9 cellular contexts compared by ENCODE assay signal in the genomic region with DNA sequence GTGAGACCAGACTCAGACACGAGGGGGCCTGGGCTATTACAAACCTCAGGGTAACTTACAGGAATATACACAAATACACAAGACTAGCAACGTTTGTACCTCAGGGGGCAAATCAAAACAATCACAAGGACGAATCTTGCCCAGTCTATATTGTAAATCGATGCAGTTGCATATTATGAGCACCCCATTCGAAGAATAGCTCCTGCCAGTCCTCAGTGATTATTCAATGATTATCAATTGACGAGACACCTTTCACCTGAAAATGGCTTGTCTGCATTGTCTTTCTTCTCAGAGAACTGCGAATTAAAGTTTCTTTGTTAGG. TPM values are rescaled to one million over a fixed set of nuclear protein-coding genes. Genes with fewer than 3 reads are reported as not detected.
DNase-seq lines count a peak whose midpoint lies in the region; ATAC-seq, FAIRE-seq and TF ChIP-seq lines count a peak whose summit lies in the region.
"Had no signal": no experiment of that assay in that cellular context is flagged by ENCODE, and none has a peak within 500 bp of the region (broad histone marks: within the 10 kb centered on the region; RNA-seq: fewer than 3 reads in every experiment).

No MANE protein-coding gene starts in this region.

- H3K4me1 ChIP-seq in HepG2 (ENCODE audit: insufficient read depth, low read length) (0 out of 2 replicates have a peak, but pooled peaks cover 7% of the 10 kb centered on the region), thyroid gland (peaks cover 7 to 8% of the 10 kb centered on the region in 2 donors)

- TF ChIP-seq CTCF in HepG2 (CRISPR knock-in tag; IDR thresholded peaks at IDR 0.05) = no peak
- no peak for TF ChIP-seq CTCF in thyroid gland (IDR thresholded peaks at IDR 0.05)

- TF ChIP-seq EP300 in HepG2 (IDR thresholded peaks at IDR 0.05; ENCODE audit: low read depth in 2 of 2, low read length in 2 of 2) (no peak), HepG2 (CRISPR knock-in tag; IDR thresholded peaks at IDR 0.05; ENCODE audit: borderline replicate concordance) (no peak)

- H2AFZ ChIP-seq in HepG2 (ENCODE audit: low read length) = no peak overlapping the region

- H3K4me2 ChIP-seq in HepG2 (ENCODE audit: low read depth, low read length) = peak overlapping the region; percentile 82

- H3K4me3 ChIP-seq in HepG2 (replicated peaks in 1 of 3; ENCODE audit: insufficient read depth in 1 of 3, low read depth in 2 of 3, low read length in 3 of 3) (peak overlapping the region; percentile 50 to 66 (median 55); a peak in 5 of 6 replicates), thyroid gland (replicated peaks in 1 of 3) (peak overlapping the region in 2 of 3 donors; percentile 36 to 39)

- H3K27me3 Mint-ChIP-seq in activated T-cell treated with anti-CD3 and anti-CD28 coated beads, Interleukin-2, amount 50 U/mL, for 24 hours = peaks cover 67% of the 10 kb centered on the region

- no peak for FAIRE-seq in HepG2 (lab: Jason Lieb, UNC)

- no peaks in the 10 kb centered on the region for H3K36me3 ChIP-seq in HepG2 (replicated peaks in 1 of 2; ENCODE audit: control insufficient read depth in 1 of 2, insufficient read depth in 2 of 2, low read length in 2 of 2)
- H3K36me3 ChIP-seq in thyroid gland = no peaks in the 10 kb centered on the region

- H3K27me3 ChIP-seq in HepG2 (ENCODE audit: control insufficient read depth in 1 of 2, insufficient read depth in 2 of 2, low read length in 2 of 2) (peaks cover 2 to 32% of the 10 kb centered on the region in 2 experiments; a peak in 4 of 5 replicates), thyroid gland (peaks cover 14% of the 10 kb centered on the region)

- H3K9ac ChIP-seq in HepG2 (ENCODE audit: insufficient read depth, low read depth, low read length) = no peak overlapping the region

- H3K27ac ChIP-seq in angular gyrus (ENCODE audit: low read depth, low read length) (peak overlapping the region; percentile 80), HepG2 (ENCODE audit: extremely low read length, insufficient read depth, low read length) (no peak overlapping the region), thyroid gland (no peak overlapping the region)

- POLR2A ChIA-PET in HepG2 (lab: Yijun Ruan, JAX) = no interaction called here

- no TSS peak for BruUV-seq in HepG2 (replicated peaks; lab: Mats Ljungman, UMichigan)

- WGBS in HepG2 (ENCODE audit: low lambda C conversion rate) = 15% methylated on average over 4 of the region's 7 CpGs
- 18 to 27% methylated on average over 7 of the region's 7 CpGs for WGBS in thyroid gland, 2 donors

- H3K27ac Mint-ChIP-seq in activated T-cell treated with anti-CD3 and anti-CD28 coated beads, Interleukin-2, amount 50 U/mL, for 24 hours = peak overlapping the region; percentile 71

- no peaks in the 10 kb centered on the region for H3K9me3 ChIP-seq in HepG2 (ENCODE audit: low read length)
- H3K9me3 ChIP-seq in thyroid gland = no peaks in the 10 kb centered on the region

- intact Hi-C loops in HepG2 (cut with micrococcal nuclease; ENCODE audit: unreplicated experiment) (no loop called here), thyroid gland (cut with DNase I) (no loop called here)

- no peak for TF ChIP-seq POLR2A in HepG2 (IDR thresholded peaks at IDR 0.05; ENCODE audit: insufficient read depth in 1 of 2, low read depth in 2 of 2, low read length in 2 of 2)
- no peak for TF ChIP-seq POLR2A in thyroid gland (IDR thresholded peaks at IDR 0.05)

- no peak for TF ChIP-seq RAD21 in HepG2 (CRISPR knock-in tag; IDR thresholded peaks at IDR 0.05)

- no peaks in the 10 kb centered on the region for H3K9me3 Mint-ChIP-seq in activated T-cell treated with anti-CD3 and anti-CD28 coated beads, Interleukin-2, amount 50 U/mL, for 24 hours

- no peak for DNase-seq in activated T-cell treated with anti-CD3 and anti-CD28 coated beads, Interleukin-2, amount 50 U/mL, for 24 hours
- DNase-seq in activated T-cell treated with anti-CD3 and anti-CD28 coated beads, Interleukin-2, amount 50 U/mL, for 1 hour = no peak
- DNase-seq in HepG2 (ENCODE audit: low spot score) (no peak), thyroid gland (no peak), A172 (ENCODE audit: low spot score) (no peak)
- DNase-seq: DND-41 had no signal

- no peaks in the 10 kb centered on the region for H3K36me3 Mint-ChIP-seq in activated T-cell treated with anti-CD3 and anti-CD28 coated beads, Interleukin-2, amount 50 U/mL, for 24 hours (ENCODE audit: low read depth)

- in situ Hi-C loops in HepG2 (cut with HindIII; ENCODE audit: extremely low pct_ligation_motif_present, low pct_unique_long_range_greater_than_20kb) = no loop called here

- peak overlapping the region; percentile 73 for H3K4me3 Mint-ChIP-seq in activated T-cell treated with anti-CD3 and anti-CD28 coated beads, Interleukin-2, amount 50 U/mL, for 24 hours

- peaks cover 12% of the 10 kb centered on the region for H3K4me1 Mint-ChIP-seq in activated T-cell treated with anti-CD3 and anti-CD28 coated beads, Interleukin-2, amount 50 U/mL, for 24 hours (ENCODE audit: low read depth)

- ATAC-seq in HepG2 = no peak
- ATAC-seq in GM19328 (IDR thresholded peaks at IDR 0.05; ENCODE audit: unreplicated experiment) = no peak
- ATAC-seq in GM21825 (IDR thresholded peaks at IDR 0.05; ENCODE audit: unreplicated experiment) = no peak

- H3K79me2 ChIP-seq in HepG2 (ENCODE audit: insufficient read depth, low read length) = no peaks in the 10 kb centered on the region

- no peaks in the 10 kb centered on the region for H4K20me1 ChIP-seq in HepG2 (ENCODE audit: insufficient read depth, low read length)

- CTCF ChIA-PET in HepG2 (lab: Yijun Ruan, JAX; ENCODE audit: low intra/inter-chr PET ratio, low total read pairs) = no interaction called here

TF ChIP-seq in HepG2, 621 proteins besides CTCF, POLR2A, EP300 and RAD21:
- TF ChIP-seq ZNF558 (CRISPR knock-in tag; IDR thresholded peaks at IDR 0.05; ENCODE audit: borderline replicate concordance) = no peak
- no peak for TF ChIP-seq SMAD3 (CRISPR knock-in tag; IDR thresholded peaks at IDR 0.05)
- no peak for TF ChIP-seq ZMYM4 (CRISPR knock-in tag; IDR thresholded peaks at IDR 0.05)
- TF ChIP-seq ZNF512 (CRISPR knock-in tag; IDR thresholded peaks at IDR 0.05) = no peak
- TF ChIP-seq SP5 (CRISPR knock-in tag; IDR thresholded peaks at IDR 0.05; ENCODE audit: borderline replicate concordance, low read depth) = no peak
- TF ChIP-seq FOXO1 (CRISPR knock-in tag; IDR thresholded peaks at IDR 0.05) = no peak
- TF ChIP-seq ZNF232 (CRISPR knock-in tag; IDR thresholded peaks at IDR 0.05; ENCODE audit: borderline replicate concordance) = no peak
- no peak for TF ChIP-seq ZFYVE20 (CRISPR knock-in tag; IDR thresholded peaks at IDR 0.05; ENCODE audit: borderline replicate concordance, low read depth)
- TF ChIP-seq HNRNPL (IDR thresholded peaks at IDR 0.05; ENCODE audit: low read depth, low read length) = no peak
- TF ChIP-seq KDM4B (CRISPR knock-in tag; IDR thresholded peaks at IDR 0.05) = no peak
- TF ChIP-seq TCF12 (IDR thresholded peaks at IDR 0.05) = no peak
- no peak for TF ChIP-seq TCF12 (CRISPR knock-in tag; IDR thresholded peaks at IDR 0.05)
TF ChIP-seq in HepG2: peak in this region for 0.

RNA-seq across cellular contexts. Expression of gene MAP3K7, which starts 24.6 kb away (rescaled TPM):
- total RNA-seq in HepG2 (2016; rRNA removed; fragmentation: Illumina TruSeq; extraction: Trizol) (24.4 and 29.6 TPM in 2 replicates), thyroid gland (10 to 100 TPM; 31.5 to 50.3 (median 33.6) TPM)
- total RNA-seq in HepG2 (2016; cell fraction: cytosol; rRNA removed; fragmentation: Illumina TruSeq; extraction: Trizol; ENCODE audit: low read depth) = 3.9 TPM in 2 replicates
- total RNA-seq in HepG2 (2016; cell fraction: insoluble cytoplasmic fraction; rRNA removed; fragmentation: Illumina TruSeq; extraction: Trizol) = 22.6 and 28.8 TPM in 2 replicates
- total RNA-seq in HepG2 (2016; cell fraction: membrane; rRNA removed; fragmentation: Illumina TruSeq; extraction: Trizol) = 11.5 and 12.4 TPM in 2 replicates
- 36.1 and 36.5 TPM in 2 replicates for total RNA-seq in HepG2 (2016; cell fraction: nucleus; rRNA removed; fragmentation: Illumina TruSeq; extraction: Trizol)
- polyA plus RNA-seq in HepG2 (2011; rRNA removed) = 22.0 and 24.1 TPM in 2 replicates
- 8.9 and 12.7 TPM in 2 replicates for polyA plus RNA-seq in HepG2 (2011; cell fraction: cytosol; rRNA removed)
- polyA plus RNA-seq in HepG2 (2011; cell fraction: nucleus; rRNA removed) = 38.1 and 41.8 TPM in 2 replicates
- polyA plus RNA-seq in HepG2 (2012) = 13.8 and 18.7 TPM in 2 replicates
- polyA plus RNA-seq in HepG2 (2016; cell fraction: cytosol; fragmentation: Illumina TruSeq; extraction: Trizol; ENCODE audit: low read depth) = 1.4 and 2.1 TPM in 2 replicates
- 30.8 and 32.7 TPM in 2 replicates for polyA plus RNA-seq in HepG2 (2016; cell fraction: insoluble cytoplasmic fraction; fragmentation: Illumina TruSeq; extraction: Trizol; ENCODE audit: low read depth)
- polyA plus RNA-seq in HepG2 (2016; cell fraction: membrane; fragmentation: Illumina TruSeq; extraction: Trizol; ENCODE audit: low read depth) = 6.8 and 6.9 TPM in 2 replicates
- polyA plus RNA-seq in HepG2 (2016; cell fraction: nucleus; fragmentation: Illumina TruSeq; extraction: Trizol; ENCODE audit: insufficient read depth, low read depth) = 46.8 and 49.3 TPM in 2 replicates
- 13.7 and 18.2 TPM in 2 replicates for polyA minus RNA-seq in HepG2 (2011; rRNA and poly(A)+ RNA removed; ENCODE audit: low replicate concordance)
- 10.4 and 10.6 TPM in 2 replicates for polyA minus RNA-seq in HepG2 (2011; cell fraction: cytosol; rRNA and poly(A)+ RNA removed)
- polyA minus RNA-seq in HepG2 (2011; cell fraction: nucleus; rRNA and poly(A)+ RNA removed) = 81.5 and 83.7 TPM in 2 replicates
- total RNA-seq in A172 (2014; rRNA removed; shearing (Covaris generic)) = 26.3 and 30.0 TPM in 2 replicates
